ENCODE assay signal across 8 cellular contexts in genomic region chr14:76947078-76947837, GRCh38.
A peak's percentile ranks its signal among the peaks of the same experiment; 100 is the strongest.
DNase-seq lines count a peak whose midpoint lies in the region; ATAC-seq and TF ChIP-seq lines count a peak whose summit lies in the region.

No MANE protein-coding gene starts in this region.

- TF ChIP-seq CTCF in GM12865 (IDR thresholded peaks at IDR 0.05; ENCODE audit: insufficient read depth, low read depth, low read length, missing control alignments), result peak; percentile 50

- H3K4me3 ChIP-seq in GM12865 (ENCODE audit: low read depth, low read length), result no peak overlapping the region

- peaks cover 38% of the 10 kb centered on the region for H3K4me1 Mint-ChIP-seq in T-helper 1 cell treated with Interleukin-12 subunit alpha and Interleukin-12 subunit beta and Interleukin-4 antibody, amounts not matched to agents 30 μg/mL and 1 μg/mL, for 36 hours (ENCODE audit: low read depth)

- H3K4me3 Mint-ChIP-seq in T-helper 1 cell treated with Interleukin-12 subunit alpha and Interleukin-12 subunit beta and Interleukin-4 antibody, amounts not matched to agents 30 μg/mL and 1 μg/mL, for 36 hours, result no peak overlapping the region

- peak overlapping the region; percentile 45 for H3K27ac Mint-ChIP-seq in T-helper 1 cell treated with Interleukin-12 subunit alpha and Interleukin-12 subunit beta and Interleukin-4 antibody, amounts not matched to agents 30 μg/mL and 1 μg/mL, for 36 hours

- H3K36me3 Mint-ChIP-seq in T-helper 1 cell treated with Interleukin-12 subunit alpha and Interleukin-12 subunit beta and Interleukin-4 antibody, amounts not matched to agents 30 μg/mL and 1 μg/mL, for 36 hours (ENCODE audit: low read depth), result no peaks in the 10 kb centered on the region

- no peaks in the 10 kb centered on the region for H3K9me3 Mint-ChIP-seq in T-helper 1 cell treated with Interleukin-12 subunit alpha and Interleukin-12 subunit beta and Interleukin-4 antibody, amounts not matched to agents 30 μg/mL and 1 μg/mL, for 36 hours

- peak; percentile 93 for DNase-seq in GM12865 (ENCODE audit: low read depth)
- peak; percentile 96 for DNase-seq in NCI-H1417 treated with DMSO at 0.1 percent for 48 hours (lab: John Stamatoyannopoulos, UW)
- peak in 55 of 56 donors; percentile 65 to 97 (median 92) for DNase-seq in amygdala (lab: John Stamatoyannopoulos, UW)
- DNase-seq in left ventricle myocardium superior, result peak; percentile 93
- DNase-seq in renal cortical epithelial cell (ENCODE audit: low read depth), result peak; percentile 92
- DNase-seq in GF-D8 (lab: John Stamatoyannopoulos, UW), result no peak

- intact Hi-C loops in left ventricle myocardium superior (cut with micrococcal nuclease), result no loop called here

- ATAC-seq in HG02678 (IDR thresholded peaks at IDR 0.05; ENCODE audit: unreplicated experiment) (peak; percentile 86), left ventricle myocardium superior (peak; percentile 95)

- no peaks in the 10 kb centered on the region for H3K27me3 Mint-ChIP-seq in T-helper 1 cell treated with Interleukin-12 subunit alpha and Interleukin-12 subunit beta and Interleukin-4 antibody, amounts not matched to agents 30 μg/mL and 1 μg/mL, for 36 hours (ENCODE audit: low read depth)
